Comparison of ENCODE assay signal across 28 cellular contexts in genomic region chr5:71633255-71634155, GRCh38. TPM values are rescaled to one million over a fixed set of nuclear protein-coding genes. Genes with fewer than 3 reads are reported as not detected.
A peak's percentile ranks its signal among the peaks of the same experiment; 100 is the strongest.
DNase-seq lines count a peak whose midpoint lies in the region; ATAC-seq, FAIRE-seq and TF ChIP-seq lines count a peak whose summit lies in the region.
"Had no signal": no experiment of that assay in that cellular context is flagged by ENCODE, and none has a peak within 500 bp of the region (broad histone marks: within the 10 kb centered on the region; RNA-seq: fewer than 3 reads in every experiment).

No MANE protein-coding gene starts in this region.

- peak overlapping the region; percentile 41 for H3K27ac Mint-ChIP-seq in stimulated activated effector memory CD8-positive, alpha-beta T cell treated with anti-CD3 and anti-CD28 coated beads, Interleukin-12 subunit alpha, Interleukin-12 subunit beta, amount 100 ng/mL, for 72 hours
- no peak overlapping the region for H3K27ac Mint-ChIP-seq in endodermal cell
- H3K27ac Mint-ChIP-seq: activated CD8-positive, alpha-beta T cell treated with anti-CD3 and anti-CD28 coated beads for 36 hours; brain; CD4-positive, alpha-beta T cell; T-helper 2 cell treated with Interferon-gamma antibody and Interleukin-4, amounts not matched to agents 5 μg/mL and 100 μg/mL, for 36 hours had no signal

- H3K27me3 ChIP-seq in upper lobe of left lung (no peaks in the 10 kb centered on the region), endodermal cell (ENCODE audit: control insufficient read depth, insufficient read depth, low read length, poor library complexity, severe bottlenecking) (no peaks in the 10 kb centered on the region), psoas muscle (ENCODE audit: insufficient read depth in 3 of 3, low read length in 2 of 3) (no peaks in the 10 kb centered on the region)
- H3K27me3 ChIP-seq: adrenal gland, neutrophil, suprapubic skin, vagina had no signal

- no peak overlapping the region for H3K4me3 Mint-ChIP-seq in stimulated activated effector memory CD8-positive, alpha-beta T cell treated with anti-CD3 and anti-CD28 coated beads, Interleukin-12 subunit alpha, Interleukin-12 subunit beta, amount 100 ng/mL, for 72 hours
- H3K4me3 Mint-ChIP-seq in endodermal cell: no peak overlapping the region
- H3K4me3 Mint-ChIP-seq: activated CD8-positive, alpha-beta T cell treated with anti-CD3 and anti-CD28 coated beads for 36 hours; brain; CD4-positive, alpha-beta T cell; T-helper 2 cell treated with Interferon-gamma antibody and Interleukin-4, amounts not matched to agents 5 μg/mL and 100 μg/mL, for 36 hours had no signal

- peak; percentile 48 for ATAC-seq in HG03520 (IDR thresholded peaks at IDR 0.05; ENCODE audit: unreplicated experiment)
- peak; percentile 88 for ATAC-seq in stimulated activated effector memory CD8-positive, alpha-beta T cell treated with anti-CD3 and anti-CD28 coated beads, Interleukin-12 subunit alpha, Interleukin-12 subunit beta, amount 100 ng/mL, for 72 hours
- no peak for ATAC-seq in upper lobe of left lung (ENCODE audit: low FRiP score in 2 of 2)
- ATAC-seq in psoas muscle: no peak
- ATAC-seq: activated CD8-positive, alpha-beta T cell treated with anti-CD3 and anti-CD28 coated beads for 36 hours; left colon; SK-N-SH treated with all-trans-retinoic acid at 6 μM for 48 hours had no signal

- TF ChIP-seq EP300 in upper lobe of left lung (IDR thresholded peaks at IDR 0.05): no peak

- no peak overlapping the region for H3K9ac ChIP-seq in endodermal cell (ENCODE audit: extremely low read depth, low read length, poor library complexity, severe bottlenecking)

- H3K36me3 Mint-ChIP-seq in stimulated activated effector memory CD8-positive, alpha-beta T cell treated with anti-CD3 and anti-CD28 coated beads, Interleukin-12 subunit alpha, Interleukin-12 subunit beta, amount 100 ng/mL, for 72 hours: peaks cover 59% of the 10 kb centered on the region
- peaks cover 32% of the 10 kb centered on the region for H3K36me3 Mint-ChIP-seq in endodermal cell (ENCODE audit: low read depth)

- intact Hi-C loops in psoas muscle (cut with DNase I): no loop called here

- H3K4me3 ChIP-seq in upper lobe of left lung (no peak overlapping the region), endodermal cell (ENCODE audit: low read length) (no peak overlapping the region), psoas muscle (no peak overlapping the region)
- H3K4me3 ChIP-seq: adrenal gland, prostate gland, suprapubic skin, vagina had no signal

- TF ChIP-seq CTCF in upper lobe of left lung (IDR thresholded peaks at IDR 0.05): no peak
- TF ChIP-seq CTCF in endodermal cell (conservative IDR thresholded peaks at IDR 0.05): no peak
- TF ChIP-seq CTCF in psoas muscle (IDR thresholded peaks at IDR 0.05): no peak

- H3K4me1 ChIP-seq in upper lobe of left lung (no peaks in the 10 kb centered on the region), endodermal cell (ENCODE audit: control insufficient read depth, insufficient read depth, low read length) (no peaks in the 10 kb centered on the region), psoas muscle (no peaks in the 10 kb centered on the region)
- H3K4me1 ChIP-seq: suprapubic skin, vagina had no signal

- no peak for FAIRE-seq in GM12891 (lab: Jason Lieb, UNC)
- FAIRE-seq in GM19239 (lab: Jason Lieb, UNC): peak; percentile 47
- FAIRE-seq: GM18507 had no signal

- H3K36me3 ChIP-seq in upper lobe of left lung (peaks cover 14 to 62% (median 20%) of the 10 kb centered on the region in 4 donors), endodermal cell (ENCODE audit: control insufficient read depth, insufficient read depth, low read length) (peaks cover 36% of the 10 kb centered on the region), psoas muscle (ENCODE audit: insufficient read depth in 1 of 2, low read depth in 1 of 2) (peaks cover 0 to 62% of the 10 kb centered on the region in 2 donors)
- H3K36me3 ChIP-seq: prostate gland had no signal

- H3K27ac ChIP-seq in upper lobe of left lung (no peak overlapping the region), endodermal cell (ENCODE audit: low read depth, low read length) (no peak overlapping the region), psoas muscle (no peak overlapping the region)
- H3K27ac ChIP-seq: adrenal gland, epithelial cell of prostate, neutrophil, suprapubic skin, vagina, WERI-Rb-1 had no signal

- no peak for DNase-seq in GM12891 (ENCODE audit: insufficient read length, low spot score)
- no peak for DNase-seq in GM19239 (ENCODE audit: insufficient read length, low spot score)
- no peak for DNase-seq in stimulated activated effector memory CD8-positive, alpha-beta T cell treated with anti-CD3 and anti-CD28 coated beads, Interleukin-12 subunit alpha, Interleukin-12 subunit beta, amount 100 ng/mL, for 72 hours (ENCODE audit: low spot score in 2 of 2)
- no peak for DNase-seq in upper lobe of left lung
- no peak for DNase-seq in endodermal cell
- DNase-seq in psoas muscle: no peak
- DNase-seq: activated CD8-positive, alpha-beta T cell treated with anti-CD3 and anti-CD28 coated beads for 36 hours; activated naive CD4-positive, alpha-beta T cell; adrenal gland; CD4-positive, alpha-beta T cell; foreskin fibroblast; HCEC 1CT; left colon; NCI-H1105 treated with DMSO at 0.1 percent for 48 hours; NCI-H2081; NCI-H345; NCI-H748 treated with DMSO at 0.1 percent for 48 hours; WERI-Rb-1 had no signal

- H3K4me1 Mint-ChIP-seq in stimulated activated effector memory CD8-positive, alpha-beta T cell treated with anti-CD3 and anti-CD28 coated beads, Interleukin-12 subunit alpha, Interleukin-12 subunit beta, amount 100 ng/mL, for 72 hours: peaks cover 6% of the 10 kb centered on the region
- H3K4me1 Mint-ChIP-seq in endodermal cell: no peaks in the 10 kb centered on the region

- no peaks in the 10 kb centered on the region for H3K9me3 ChIP-seq in upper lobe of left lung
- H3K9me3 ChIP-seq in endodermal cell (ENCODE audit: control insufficient read depth, low read length): peaks cover 7% of the 10 kb centered on the region
- H3K9me3 ChIP-seq in psoas muscle: no peaks in the 10 kb centered on the region
- H3K9me3 ChIP-seq: adrenal gland, neutrophil, prostate gland, suprapubic skin, vagina had no signal

- WGBS in upper lobe of left lung, 2 donors: 93 to 94% methylated on average over 2 of the region's 2 CpGs
- 90 to 94% methylated on average over 1 to 2 of the region's 2 CpGs for WGBS in endodermal cell (ENCODE audit: insufficient coverage in 1 of 2, insufficient read length in 1 of 2), 2 experiments
- 73 to 81% (median 75%) methylated on average over 2 of the region's 2 CpGs for WGBS in psoas muscle, 3 donors

- H3K9me3 Mint-ChIP-seq in stimulated activated effector memory CD8-positive, alpha-beta T cell treated with anti-CD3 and anti-CD28 coated beads, Interleukin-12 subunit alpha, Interleukin-12 subunit beta, amount 100 ng/mL, for 72 hours: no peaks in the 10 kb centered on the region
- peaks cover 7% of the 10 kb centered on the region for H3K9me3 Mint-ChIP-seq in endodermal cell
- H3K9me3 Mint-ChIP-seq: activated CD8-positive, alpha-beta T cell treated with anti-CD3 and anti-CD28 coated beads for 36 hours; CD4-positive, alpha-beta T cell; T-helper 2 cell treated with Interferon-gamma antibody and Interleukin-4, amounts not matched to agents 5 μg/mL and 100 μg/mL, for 36 hours had no signal

- TF ChIP-seq POLR2A in GM12891 (IDR thresholded peaks at IDR 0.05; ENCODE audit: low read depth, low read length) (no peak), upper lobe of left lung (IDR thresholded peaks at IDR 0.05) (no peak)

- no peaks in the 10 kb centered on the region for H3K27me3 Mint-ChIP-seq in endodermal cell (ENCODE audit: insufficient read depth)
- H3K27me3 Mint-ChIP-seq: activated CD8-positive, alpha-beta T cell treated with anti-CD3 and anti-CD28 coated beads for 36 hours; brain; CD4-positive, alpha-beta T cell had no signal

TF ChIP-seq in GM12891, 5 proteins besides CTCF, POLR2A, EP300 and RAD21:
- TF ChIP-seq POLR2AphosphoS5 (IDR thresholded peaks at IDR 0.05; ENCODE audit: low read depth, low read length) (no peak), SPI1 (IDR thresholded peaks at IDR 0.05; ENCODE audit: low read depth, low read length) (peak; percentile 45)
TF ChIP-seq in GM12891: peak in this region for 1.

RNA-seq across cellular contexts. Expression of gene MCCC2, which starts 46.4 kb away (rescaled TPM):
- 49.1 TPM for polyA plus RNA-seq in GM12891 (2012; ENCODE audit: low read depth, missing spikeins)
- total RNA-seq in upper lobe of left lung: 10 to 100 TPM; 23.5 to 43.9 (median 34.4) TPM
- total RNA-seq in endodermal cell: 10 to 100 TPM; 42.4 to 48.4 TPM
- 30.6 TPM for polyA plus RNA-seq in endodermal cell (2013, experiment 1 of 2)
- 29.2 TPM for polyA plus RNA-seq in endodermal cell (2013, experiment 2 of 2)
- total RNA-seq in psoas muscle: 10 to 100 TPM; 34.5 to 44.0 (median 40.8) TPM
- 10 to 100 TPM; 24.8 to 40.2 (median 27.4) TPM for polyA plus RNA-seq in psoas muscle

Comparison
In these comparisons a context has a peak if more than half of its experiments do, and no peak if none do; other contexts are left out.
1. ATAC-seq: peak in HG03520 (single experiment) and stimulated activated effector memory CD8-positive, alpha-beta T cell treated with anti-CD3 and anti-CD28 coated beads, Interleukin-12 subunit alpha, Interleukin-12 subunit beta, amount 100 ng/mL, for 72 hours (single experiment); none in upper lobe of left lung (0 of 2) and psoas muscle (0 of 4).